24 cellular contexts compared by ENCODE assay signal in the genomic region with DNA sequence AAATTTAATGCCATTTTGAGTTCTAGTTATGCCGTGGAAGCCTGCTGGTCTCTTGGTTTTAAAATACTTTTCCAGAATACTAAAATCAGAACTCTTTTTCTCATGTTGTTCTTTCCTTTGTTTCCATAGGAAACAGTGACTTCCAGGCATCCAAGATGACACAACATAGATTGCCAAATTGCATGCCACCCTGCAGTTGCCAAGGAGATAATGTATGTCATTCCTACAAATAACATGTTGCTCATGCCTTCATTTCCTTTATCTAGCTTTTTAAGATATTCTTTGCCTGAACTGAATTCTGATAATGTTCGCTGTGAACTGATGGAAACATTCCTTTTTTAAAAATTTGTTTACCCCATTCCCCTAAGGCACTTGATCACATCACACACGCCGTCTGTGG. TPM values are rescaled to one million over a fixed set of nuclear protein-coding genes. Genes with fewer than 3 reads are reported as not detected.
DNase-seq lines count a peak whose midpoint lies in the region; ATAC-seq, FAIRE-seq and TF ChIP-seq lines count a peak whose summit lies in the region.
"Had no signal": no experiment of that assay in that cellular context is flagged by ENCODE, and none has a peak within 500 bp of the region (broad histone marks: within the 10 kb centered on the region; RNA-seq: fewer than 3 reads in every experiment).

No MANE protein-coding gene starts in this region.

- H3K27ac ChIP-seq in astrocyte (ENCODE audit: low read depth, low read length) (no peak overlapping the region), temporal lobe (ENCODE audit: low read depth, low read length) (peak overlapping the region; percentile 61)
- H3K27ac ChIP-seq: ascending aorta, foreskin keratinocyte, transverse colon had no signal

- H3K9me3 ChIP-seq in astrocyte (ENCODE audit: insufficient read depth, low read depth, low read length) = no peaks in the 10 kb centered on the region
- H3K9me3 ChIP-seq: ascending aorta, transverse colon had no signal

- FAIRE-seq in astrocyte (lab: Jason Lieb, UNC) = no peak
- FAIRE-seq: G401.6, GM12891 had no signal

- no peak overlapping the region for H3K27ac Mint-ChIP-seq in astrocyte (ENCODE audit: unreplicated experiment)
- H3K27ac Mint-ChIP-seq: CD8-positive, alpha-beta memory T cell had no signal

- H3K27me3 ChIP-seq in astrocyte (ENCODE audit: insufficient read depth, low read length) = no peaks in the 10 kb centered on the region
- H3K27me3 ChIP-seq: ascending aorta, transverse colon had no signal

- H3K36me3 ChIP-seq in astrocyte (ENCODE audit: insufficient read depth, low read length) = no peaks in the 10 kb centered on the region
- H3K36me3 ChIP-seq: ascending aorta, transverse colon had no signal

- no peaks in the 10 kb centered on the region for H4K20me1 ChIP-seq in astrocyte (ENCODE audit: insufficient read depth, low read length)

- H2AFZ ChIP-seq in astrocyte (ENCODE audit: low read depth, low read length) = peak overlapping the region; percentile 31

- no peaks in the 10 kb centered on the region for H3K79me2 ChIP-seq in astrocyte (ENCODE audit: insufficient read depth, low read length)

- H3K9ac ChIP-seq in astrocyte (ENCODE audit: low read length) = peak overlapping the region; percentile 22

- in situ Hi-C loops in GM13977 (cut with MboI; ENCODE audit: low pct_unique_long_range_greater_than_20kb, low sequenced_read_pairs, unreplicated experiment) = loop anchor here (25.0 kb wide), 1 partner anchor 440 kb away; no protein-coding TSS in a partner anchor

- peak overlapping the region; percentile 31 for H3K4me2 ChIP-seq in astrocyte (ENCODE audit: low read length)

- TF ChIP-seq CTCF in astrocyte (IDR thresholded peaks at IDR 0.05; ENCODE audit: insufficient read depth, low read depth, low read length) (no peak), fibroblast of mammary gland (conservative IDR thresholded peaks at IDR 0.05; ENCODE audit: control insufficient read depth, insufficient read depth, low read depth, low read length) (no peak), GM13977 (IDR thresholded peaks at IDR 0.05; ENCODE audit: extremely low read depth, insufficient read depth, missing control alignments) (no peak)

- no peaks in the 10 kb centered on the region for H3K36me3 Mint-ChIP-seq in astrocyte (ENCODE audit: low read depth, unreplicated experiment)
- H3K36me3 Mint-ChIP-seq: CD8-positive, alpha-beta memory T cell had no signal

- H3K4me1 ChIP-seq in astrocyte (ENCODE audit: insufficient read depth, low read length) = no peaks in the 10 kb centered on the region
- H3K4me1 ChIP-seq: ascending aorta, foreskin keratinocyte, transverse colon had no signal

- H3K9me3 Mint-ChIP-seq in astrocyte (ENCODE audit: unreplicated experiment) = no peaks in the 10 kb centered on the region

- no peak for ATAC-seq in GM19397 (IDR thresholded peaks at IDR 0.05; ENCODE audit: unreplicated experiment)
- no peak for ATAC-seq in HG03457 (IDR thresholded peaks at IDR 0.05; ENCODE audit: unreplicated experiment)
- ATAC-seq: foreskin keratinocyte, left cardiac atrium had no signal

- peaks cover 4% of the 10 kb centered on the region for H3K4me1 Mint-ChIP-seq in astrocyte (ENCODE audit: low read depth, unreplicated experiment)
- H3K4me1 Mint-ChIP-seq: CD8-positive, alpha-beta memory T cell had no signal

- DNase-seq in DMS53 (lab: John Stamatoyannopoulos, UW) = peak; percentile 9
- no peak for DNase-seq in DMS53 treated with DMSO at 0.1 percent for 48 hours (lab: John Stamatoyannopoulos, UW; ENCODE audit: unreplicated experiment)
- DNase-seq in astrocyte (ENCODE audit: low read depth) = peak; percentile 35
- peak; percentile 1 for DNase-seq in fibroblast of mammary gland (ENCODE audit: low read depth)
- DNase-seq in GM13977 (ENCODE audit: low spot score) = no peak
- DNase-seq: 8988T; activated CD8-positive, alpha-beta memory T cell treated with anti-CD3 and anti-CD28 coated beads, Interleukin-2, amount 50 U/mL, for 4 hours; CD8-positive, alpha-beta memory T cell; effector CD8-positive, alpha-beta T cell; H7; left cardiac atrium; Right ventricle myocardium superior; stimulated activated CD4-positive, alpha-beta T cell treated with anti-CD3 and anti-CD28 coated beads, Interleukin-4, amount 100 ng/mL, for 24 hours; transverse colon had no signal

- no peak overlapping the region for H3K4me3 Mint-ChIP-seq in astrocyte (ENCODE audit: unreplicated experiment)
- H3K4me3 Mint-ChIP-seq: CD8-positive, alpha-beta memory T cell had no signal

- H3K27me3 Mint-ChIP-seq in astrocyte (ENCODE audit: low read depth, unreplicated experiment) = peaks cover 1% of the 10 kb centered on the region

- H3K4me3 ChIP-seq in astrocyte (ENCODE audit: insufficient read depth, low read depth, low read length) (no peak overlapping the region), fibroblast of mammary gland (ENCODE audit: control insufficient read depth, low read depth, low read length) (no peak overlapping the region)
- H3K4me3 ChIP-seq: ascending aorta, transverse colon had no signal

RNA-seq across cellular contexts. Expression of gene COX7B2, which starts 37.9 kb away (rescaled TPM):
- total RNA-seq in astrocyte (not detected in 2 replicates), temporal lobe (not detected)
- total RNA-seq: ascending aorta; CD8-positive, alpha-beta memory T cell; foreskin keratinocyte; H7; left cardiac atrium; mucosa of gallbladder; omental fat pad; Right ventricle myocardium superior; skeletal muscle tissue; transverse colon had no signal

RNA-seq across cellular contexts. Expression of gene GABRA4, which starts 46.5 kb away (rescaled TPM):
- not detected in 2 replicates for total RNA-seq in astrocyte
- 22.4 TPM for total RNA-seq in temporal lobe
- total RNA-seq: CD8-positive, alpha-beta memory T cell; foreskin keratinocyte; omental fat pad had no signal

Comparison
In these comparisons a context has a peak if more than half of its experiments do, and no peak if none do; other contexts are left out.
1. DNase-seq: peak in DMS53 (single experiment), astrocyte (single experiment) and fibroblast of mammary gland (single experiment); none in DMS53 treated with DMSO at 0.1 percent for 48 hours (single experiment) and GM13977 (single experiment).
2. RNA of gene GABRA4, which starts 46.5 kb away (total RNA-seq): 22.4 TPM in temporal lobe (single experiment); not detected in astrocyte; every median in the first group is over 10 times any median in the second.